In genomic region chr11:131688056-131688693, GRCh38 we compare ENCODE assay signal across 8 cellular contexts.
DNase-seq lines count a peak whose midpoint lies in the region; ATAC-seq and TF ChIP-seq lines count a peak whose summit lies in the region.

No MANE protein-coding gene starts in this region.

- H2AK5ac ChIP-seq in trophoblast cell (ENCODE audit: low read length) = no peak overlapping the region

- no peak overlapping the region for H3K9ac ChIP-seq in trophoblast cell (ENCODE audit: low read length)

- no peak overlapping the region for H2BK12ac ChIP-seq in trophoblast cell (ENCODE audit: low read length)

- H2BK120ac ChIP-seq in trophoblast cell (ENCODE audit: insufficient read depth, low read length, poor library complexity) = no peak overlapping the region

- no peak for TF ChIP-seq POLR2A in gastroesophageal sphincter (IDR thresholded peaks at IDR 0.05)

- no peak overlapping the region for H3K23ac ChIP-seq in trophoblast cell (ENCODE audit: low read length)

- no peaks in the 10 kb centered on the region for H3K36me3 ChIP-seq in WERI-Rb-1
- H3K36me3 ChIP-seq in gastroesophageal sphincter = no peaks in the 10 kb centered on the region
- H3K36me3 ChIP-seq in trophoblast cell (ENCODE audit: control insufficient read depth in 1 of 2, insufficient read depth in 2 of 2, low read length in 2 of 2) = no peaks in the 10 kb centered on the region

- H3K4me2 ChIP-seq in trophoblast cell (ENCODE audit: low read length) = peak overlapping the region; percentile 46

- WGBS in gastroesophageal sphincter (ENCODE audit: low coverage in 1 of 2), 2 donors = 20 to 40% methylated on average over 2 to 3 of the region's 34 CpGs
- no CpG with 5 or more reads among the region's 34 CpGs for WGBS in trophoblast cell (ENCODE audit: extremely low coverage, insufficient coverage, insufficient read length)

- H3K4me1 ChIP-seq in gastroesophageal sphincter (peaks cover 0 to 16% (median 4%) of the 10 kb centered on the region in 3 donors), trophoblast cell (ENCODE audit: control insufficient read depth in 1 of 2, insufficient read depth in 2 of 2, low read length in 2 of 2) (peaks cover 0 to 3% of the 10 kb centered on the region in 2 experiments)

- H3K4me3 ChIP-seq in WERI-Rb-1 (ENCODE audit: low read depth, low read length) = no peak overlapping the region; the same call in 1 of the 2 replicates
- peak overlapping the region in 1 of 2 donors; percentile 23 for H3K4me3 ChIP-seq in gastroesophageal sphincter
- H3K4me3 ChIP-seq in trophoblast cell (ENCODE audit: low read depth, low read length) = no peak overlapping the region

- H4K12ac ChIP-seq in trophoblast cell (ENCODE audit: low read depth, low read length) = no peak overlapping the region

- H3K14ac ChIP-seq in trophoblast cell (ENCODE audit: low read length) = no peak overlapping the region

- H2BK5ac ChIP-seq in trophoblast cell (ENCODE audit: low read depth, low read length, poor library complexity) = no peak overlapping the region

- H3K18ac ChIP-seq in trophoblast cell (ENCODE audit: low read length) = no peak overlapping the region

- H3K9me3 ChIP-seq in WERI-Rb-1 (ENCODE audit: severe bottlenecking) (no peaks in the 10 kb centered on the region), gastroesophageal sphincter (no peaks in the 10 kb centered on the region), trophoblast cell (ENCODE audit: insufficient read depth, low read depth, low read length) (no peaks in the 10 kb centered on the region)

- H3K27ac ChIP-seq in WERI-Rb-1 (no peak overlapping the region), gastroesophageal sphincter (no peak overlapping the region), trophoblast cell (ENCODE audit: low read depth, low read length) (no peak overlapping the region)

- no peaks in the 10 kb centered on the region for H3K79me1 ChIP-seq in trophoblast cell (ENCODE audit: low read length)

- no peak overlapping the region for H2AFZ ChIP-seq in trophoblast cell (ENCODE audit: insufficient read depth, low read length, poor library complexity)

- TF ChIP-seq EP300 in gastroesophageal sphincter (IDR thresholded peaks at IDR 0.05) = no peak

- no peak overlapping the region for H4K91ac ChIP-seq in trophoblast cell (ENCODE audit: low read depth, low read length)

- no peak overlapping the region for H3K4ac ChIP-seq in trophoblast cell (ENCODE audit: low read depth, low read length)

- DNase-seq in NCI-H1436 (lab: John Stamatoyannopoulos, UW) = peak; percentile 3
- no peak for DNase-seq in NCI-H1436 treated with DMSO at 0.1 percent for 48 hours (lab: John Stamatoyannopoulos, UW)
- DNase-seq in HuH-7.5 (ENCODE audit: low spot score) = peak; percentile 68
- DNase-seq in WERI-Rb-1 = peak; percentile 54
- peak in 1 of 2 donors; percentile 29 for DNase-seq in trophoblast cell

- no peaks in the 10 kb centered on the region for H3K27me3 ChIP-seq in WERI-Rb-1 (ENCODE audit: insufficient read depth, low read depth, severe bottlenecking)
- peaks cover 79% of the 10 kb centered on the region for H3K27me3 ChIP-seq in gastroesophageal sphincter
- no peaks in the 10 kb centered on the region for H3K27me3 ChIP-seq in trophoblast cell (ENCODE audit: insufficient read depth, low read length)

- ATAC-seq in GM21360 (IDR thresholded peaks at IDR 0.05; ENCODE audit: unreplicated experiment) = peak; percentile 70
- peak; percentile 69 for ATAC-seq in gastroesophageal sphincter
- ATAC-seq in GM18873 (IDR thresholded peaks at IDR 0.05; ENCODE audit: low FRiP score, unreplicated experiment) = no peak

- peak; percentile 90 for TF ChIP-seq CTCF in WERI-Rb-1 (IDR thresholded peaks at IDR 0.05; ENCODE audit: low read depth, low read length)
- peak in 3 of 4 experiments; percentile 67 to 95 (median 74) for TF ChIP-seq CTCF in gastroesophageal sphincter (IDR thresholded peaks at IDR 0.05)

- no peaks in the 10 kb centered on the region for H3K79me2 ChIP-seq in trophoblast cell (ENCODE audit: control insufficient read depth, insufficient read depth, low read length, poor library complexity)

- H4K8ac ChIP-seq in trophoblast cell (ENCODE audit: low read depth, low read length) = no peak overlapping the region
